Comparison of ENCODE assay signal across 17 cellular contexts in the genomic region with DNA sequence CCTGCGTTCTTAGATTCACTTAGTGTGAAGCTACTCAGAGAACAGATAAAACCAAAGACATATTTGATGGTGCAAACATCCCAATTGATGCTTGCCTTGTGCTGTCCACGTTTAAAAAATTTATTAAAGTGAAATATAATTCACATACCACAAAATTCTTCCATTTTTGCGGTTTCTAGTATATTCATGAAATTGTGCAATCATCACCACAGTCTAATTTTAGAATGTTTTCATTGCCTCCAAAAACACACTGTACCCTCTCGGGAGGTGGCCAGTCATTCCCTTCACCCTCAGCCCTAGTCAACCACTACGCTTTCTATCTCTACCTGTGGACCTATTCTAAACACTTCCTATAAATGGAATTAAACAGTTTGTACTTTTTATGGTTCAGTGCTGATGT.
"Had no signal": no experiment of that assay in that cellular context is flagged by ENCODE, and none has a peak within 500 bp of the region (broad histone marks: within the 10 kb centered on the region; RNA-seq: fewer than 3 reads in every experiment).

No MANE protein-coding gene starts in this region.

- FAIRE-seq: urothelium cell line had no signal

- H3K4me3 ChIP-seq: coronary artery, heart right ventricle, neural progenitor cell, skin epidermis, tibial nerve had no signal

- H3K27ac ChIP-seq: brain microvascular endothelial cell, coronary artery, heart right ventricle, neural progenitor cell, skin epidermis, tibial nerve had no signal

- H3K4me2 ChIP-seq: neural progenitor cell had no signal

- H3K9me3 ChIP-seq: tibial nerve had no signal

- ATAC-seq: activated CD8-positive, alpha-beta T cell treated with anti-CD3 and anti-CD28 coated beads, Interleukin-2, amount 10 ng/mL, durations not matched to agents 7 days and 5 days; activated naive CD8-positive, alpha-beta T cell treated with anti-CD3 and anti-CD28 coated beads, Interleukin-2, amount 50 U/mL, for 24 hours; heart right ventricle; left ventricle myocardium superior; naive thymus-derived CD4-positive, alpha-beta T cell; stimulated activated naive CD8-positive, alpha-beta T cell treated with anti-CD3 and anti-CD28 coated beads, Interleukin-15, Interleukin-2, amounts not matched to agents 100 U/mL and 50 U/mL, for 24 hours had no signal

- H2AFZ ChIP-seq: neural progenitor cell had no signal

- H3K9ac ChIP-seq: neural progenitor cell had no signal

- H3K27me3 ChIP-seq: brain microvascular endothelial cell, heart right ventricle, neural progenitor cell, tibial nerve had no signal

- H3K4me1 ChIP-seq: heart right ventricle, neural progenitor cell, tibial nerve had no signal

- DNase-seq: activated B cell treated with CpG ODN at 0.5 μM for 24 hours; activated CD4-positive, alpha-beta T cell treated with anti-CD3 and anti-CD28 coated beads for 48 hours; activated CD8-positive, alpha-beta T cell treated with anti-CD3 and anti-CD28 coated beads, Interleukin-2, amount 10 ng/mL, durations not matched to agents 7 days and 5 days; activated naive CD4-positive, alpha-beta T cell treated with anti-CD3 and anti-CD28 coated beads for 36 hours; activated naive CD8-positive, alpha-beta T cell treated with anti-CD3 and anti-CD28 coated beads, Interleukin-2, amount 50 U/mL, for 24 hours; activated T-cell treated with anti-CD3 and anti-CD28 coated beads, Interleukin-2, amount 50 U/mL, for 24 hours; aorta; brain microvascular endothelial cell; heart right ventricle; left ventricle myocardium superior; naive thymus-derived CD4-positive, alpha-beta T cell; stimulated activated naive CD8-positive, alpha-beta T cell treated with anti-CD3 and anti-CD28 coated beads, Interleukin-15, Interleukin-2, amounts not matched to agents 100 U/mL and 50 U/mL, for 24 hours had no signal

- H3K36me3 ChIP-seq: brain microvascular endothelial cell, heart right ventricle, neural progenitor cell, tibial nerve had no signal
